Comparison of ENCODE assay signal across 11 cellular contexts in genomic region chr13:33312150-33312908, GRCh38. TPM values are rescaled to one million over a fixed set of nuclear protein-coding genes. Genes with fewer than 3 reads are reported as not detected.
DNase-seq lines count a peak whose midpoint lies in the region; ATAC-seq and TF ChIP-seq lines count a peak whose summit lies in the region.
"Had no signal": no experiment of that assay in that cellular context is flagged by ENCODE, and none has a peak within 500 bp of the region (broad histone marks: within the 10 kb centered on the region; RNA-seq: fewer than 3 reads in every experiment).

No MANE protein-coding gene starts in this region.

- no peaks in the 10 kb centered on the region for H3K36me3 Mint-ChIP-seq in osteocyte (ENCODE audit: unreplicated experiment)

- DNase-seq in Caki2 (ENCODE audit: low read depth) (peak; percentile 8), SK-MEL-5 (ENCODE audit: low read depth, low spot score) (peak; percentile 55), fibroblast of the aortic adventitia (ENCODE audit: low read depth) (peak; percentile 48), osteocyte (ENCODE audit: extremely low spot score, unreplicated experiment) (no peak), hepatic stellate cell (ENCODE audit: low spot score) (no peak), occipital lobe (lab: John Stamatoyannopoulos, UW) (no peak)
- DNase-seq: DND-41, NCI-H2171, WERI-Rb-1 had no signal

- no peak overlapping the region for H3K4me3 Mint-ChIP-seq in osteocyte (ENCODE audit: unreplicated experiment)

- peak overlapping the region; percentile 21 for H3K27ac Mint-ChIP-seq in osteocyte (ENCODE audit: unreplicated experiment)

- no peak overlapping the region for H3K4me3 ChIP-seq in fibroblast of the aortic adventitia (ENCODE audit: low read depth, low read length)

- ATAC-seq in HG03196 (IDR thresholded peaks at IDR 0.05; ENCODE audit: unreplicated experiment) (no peak), HG02678 (IDR thresholded peaks at IDR 0.05; ENCODE audit: unreplicated experiment) (no peak)

- peaks cover 3% of the 10 kb centered on the region for H3K9me3 Mint-ChIP-seq in osteocyte (ENCODE audit: unreplicated experiment)

- peak; percentile 33 for TF ChIP-seq CTCF in fibroblast of the aortic adventitia (IDR thresholded peaks at IDR 0.05; ENCODE audit: insufficient read depth, low read length)
- TF ChIP-seq CTCF in osteocyte (IDR thresholded peaks at IDR 0.05): peak; percentile 54

- in situ Hi-C loops in Caki2 (cut with HindIII; ENCODE audit: low pct_unique_long_range_greater_than_20kb, low sequenced_read_pairs): no loop called here
- in situ Hi-C loops in SK-MEL-5 (cut with HindIII; ENCODE audit: low pct_unique_long_range_greater_than_20kb, low sequenced_read_pairs): no loop called here

- peaks cover 18% of the 10 kb centered on the region for H3K4me1 Mint-ChIP-seq in osteocyte (ENCODE audit: unreplicated experiment)

- H3K27me3 Mint-ChIP-seq in osteocyte (ENCODE audit: unreplicated experiment): no peaks in the 10 kb centered on the region

RNA-seq across cellular contexts. Expression of gene STARD13, which starts 26.8 kb away (rescaled TPM):
- 5.1 and 9.3 TPM in 2 replicates for total RNA-seq in Caki2 (2014; rRNA removed; shearing (Covaris generic); ENCODE audit: low replicate concordance)
- 4.5 and 8.5 TPM in 2 replicates for total RNA-seq in SK-MEL-5 (2014; rRNA removed; shearing (Covaris generic))
- polyA plus RNA-seq in SK-MEL-5 (2015; cell fraction: cytosol; rRNA removed): 5.3 and 6.2 TPM in 2 replicates
- 11.6 and 17.2 TPM in 2 replicates for polyA plus RNA-seq in SK-MEL-5 (2015; cell fraction: nucleus; rRNA removed)
- 7.8 and 11.0 TPM in 2 replicates for total RNA-seq in fibroblast of the aortic adventitia (ENCODE audit: low replicate concordance)
- 64.8 and 72.0 TPM in 2 replicates for total RNA-seq in osteocyte
- total RNA-seq in occipital lobe: 12.3 TPM

Comparison
In these comparisons a context has a peak if more than half of its experiments do, and no peak if none do; other contexts are left out.
1. DNase-seq: peak in Caki2 (single experiment), SK-MEL-5 (single experiment) and fibroblast of the aortic adventitia (single experiment); none in osteocyte (single experiment), hepatic stellate cell (single experiment) and occipital lobe (single experiment).